Comparison of ENCODE assay signal across 25 cellular contexts in genomic region chr5:149816661-149817060, GRCh38.
DNase-seq lines count a peak whose midpoint lies in the region; ATAC-seq, FAIRE-seq and TF ChIP-seq lines count a peak whose summit lies in the region.
"Had no signal": no experiment of that assay in that cellular context is flagged by ENCODE, and none has a peak within 500 bp of the region (broad histone marks: within the 10 kb centered on the region; RNA-seq: fewer than 3 reads in every experiment).

No MANE protein-coding gene starts in this region.

- no peaks in the 10 kb centered on the region for H3K9me3 ChIP-seq in breast epithelium
- H3K9me3 ChIP-seq in SJCRH30 (replicated peaks), result no peaks in the 10 kb centered on the region
- H3K9me3 ChIP-seq in kidney (ENCODE audit: control insufficient read depth in 1 of 2, low read length in 2 of 2), result no peaks in the 10 kb centered on the region
- H3K9me3 ChIP-seq: A549, BE2C, HAP-1 had no signal

- BruUV-seq in MCF 10A (replicated peaks; lab: Mats Ljungman, UMichigan), result no TSS peak

- H3K27me3 ChIP-seq in breast epithelium (no peaks in the 10 kb centered on the region), SJCRH30 (no peaks in the 10 kb centered on the region)
- H3K27me3 ChIP-seq: BE2C; BLaER1 treated with 17β-estradiol and CSF1 and Interleukin-3, amounts not matched to agents 10 nM and 100 nM had no signal

- TF ChIP-seq POLR2A in breast epithelium (IDR thresholded peaks at IDR 0.05) (no peak), lower leg skin (IDR thresholded peaks at IDR 0.05) (no peak)

- H3K4me1 Mint-ChIP-seq in MCF 10A (ENCODE audit: insufficient read depth, unreplicated experiment), result no peaks in the 10 kb centered on the region
- H3K4me1 Mint-ChIP-seq in stimulated activated effector memory CD8-positive, alpha-beta T cell treated with anti-CD3 and anti-CD28 coated beads, Interleukin-12 subunit alpha, Interleukin-12 subunit beta, amount 100 ng/mL, for 72 hours, result no peaks in the 10 kb centered on the region
- H3K4me1 Mint-ChIP-seq: CD8-positive, alpha-beta memory T cell had no signal

- peaks cover 6% of the 10 kb centered on the region for H3K36me3 Mint-ChIP-seq in MCF 10A (ENCODE audit: insufficient read depth, unreplicated experiment)
- no peaks in the 10 kb centered on the region for H3K36me3 Mint-ChIP-seq in stimulated activated effector memory CD8-positive, alpha-beta T cell treated with anti-CD3 and anti-CD28 coated beads, Interleukin-12 subunit alpha, Interleukin-12 subunit beta, amount 100 ng/mL, for 72 hours
- H3K36me3 Mint-ChIP-seq: CD8-positive, alpha-beta memory T cell had no signal

- intact Hi-C loops in MCF 10A (cut with micrococcal nuclease), result no loop called here
- intact Hi-C loops in breast epithelium (cut with DNase I; ENCODE audit: low total_unique reads), result no loop called here
- intact Hi-C loops in kidney (cut with DNase I), result no loop called here
- intact Hi-C loops in lower leg skin (cut with DNase I; ENCODE audit: low total_unique reads), result no loop called here

- no peaks in the 10 kb centered on the region for H3K9me3 Mint-ChIP-seq in MCF 10A (ENCODE audit: unreplicated experiment)
- H3K9me3 Mint-ChIP-seq in stimulated activated effector memory CD8-positive, alpha-beta T cell treated with anti-CD3 and anti-CD28 coated beads, Interleukin-12 subunit alpha, Interleukin-12 subunit beta, amount 100 ng/mL, for 72 hours, result no peaks in the 10 kb centered on the region
- H3K9me3 Mint-ChIP-seq: CD14-positive monocyte; CD4-positive, alpha-beta T cell; CD8-positive, alpha-beta memory T cell; HFFc6 had no signal

- POLR2A ChIA-PET in MCF 10A (lab: Yijun Ruan, JAX), result interaction anchor here (2.2 to 2.5 kb wide), 2 partner anchors 11 to 85 kb away, joined by 6 to 8 read pairs; no protein-coding TSS in a partner anchor

- ATAC-seq in stimulated activated effector memory CD8-positive, alpha-beta T cell treated with anti-CD3 and anti-CD28 coated beads, Interleukin-12 subunit alpha, Interleukin-12 subunit beta, amount 100 ng/mL, for 72 hours, result no peak
- ATAC-seq in left lobe of liver, result no peak
- ATAC-seq: A549 had no signal

- H3K4me3 ChIP-seq in breast epithelium (no peak overlapping the region), SJCRH30 (no peak overlapping the region), kidney (ENCODE audit: low read length in 2 of 2) (no peak overlapping the region), lower leg skin (ENCODE audit: low read depth, poor library complexity, severe bottlenecking) (no peak overlapping the region)
- H3K4me3 ChIP-seq: A549; BLaER1 treated with 17β-estradiol and CSF1 and Interleukin-3, amounts not matched to agents 10 nM and 100 nM; HAP-1 had no signal

- no peak overlapping the region for H3K9ac ChIP-seq in kidney (ENCODE audit: low read length in 2 of 2)
- H3K9ac ChIP-seq: BLaER1 treated with 17β-estradiol and CSF1 and Interleukin-3, amounts not matched to agents 10 nM and 100 nM had no signal

- H3K4me3 Mint-ChIP-seq in MCF 10A (ENCODE audit: unreplicated experiment), result no peak overlapping the region
- H3K4me3 Mint-ChIP-seq in stimulated activated effector memory CD8-positive, alpha-beta T cell treated with anti-CD3 and anti-CD28 coated beads, Interleukin-12 subunit alpha, Interleukin-12 subunit beta, amount 100 ng/mL, for 72 hours, result no peak overlapping the region
- H3K4me3 Mint-ChIP-seq: CD14-positive monocyte; CD4-positive, alpha-beta T cell; CD8-positive, alpha-beta memory T cell; HFFc6 had no signal

- CTCF ChIA-PET in MCF 10A (lab: Yijun Ruan, JAX), result interaction anchor here (0.5 to 6.8 kb wide), 10 partner anchors 12 to 550 kb away, joined by 3 to 48 read pairs (median 5); no protein-coding TSS in a partner anchor

- WGBS in lower leg skin, 2 donors, result 55 to 89% methylated on average over 2 of the region's 2 CpGs

- H3K36me3 ChIP-seq in breast epithelium (no peaks in the 10 kb centered on the region), SJCRH30 (no peaks in the 10 kb centered on the region), kidney (ENCODE audit: control insufficient read depth in 1 of 2, insufficient read depth in 2 of 2, low read length in 2 of 2) (no peaks in the 10 kb centered on the region)

- H3K27ac ChIP-seq in breast epithelium (no peak overlapping the region), SJCRH30 (0 out of 2 replicates have a peak overlapping the region, but pooled peaks have one; percentile 24), kidney (ENCODE audit: low read depth in 2 of 2, low read length in 2 of 2) (no peak overlapping the region)
- H3K27ac ChIP-seq: A549 had no signal

- FAIRE-seq in kidney (lab: Jason Lieb, UNC), result no peak
- FAIRE-seq: A549, D721Med, GM12892, H54 had no signal

- H3K4me1 ChIP-seq in breast epithelium (no peaks in the 10 kb centered on the region), SJCRH30 (peaks cover 9% of the 10 kb centered on the region), kidney (ENCODE audit: control insufficient read depth in 1 of 2, insufficient read depth in 1 of 2, low read depth in 1 of 2, low read length in 2 of 2) (peaks cover 3% of the 10 kb centered on the region in 2 donors)
- H3K4me1 ChIP-seq: A549, BE2C, HAP-1 had no signal

- H3K27ac Mint-ChIP-seq in MCF 10A (ENCODE audit: low read depth, unreplicated experiment), result peak overlapping the region; percentile 62
- peak overlapping the region; percentile 5 for H3K27ac Mint-ChIP-seq in stimulated activated effector memory CD8-positive, alpha-beta T cell treated with anti-CD3 and anti-CD28 coated beads, Interleukin-12 subunit alpha, Interleukin-12 subunit beta, amount 100 ng/mL, for 72 hours
- H3K27ac Mint-ChIP-seq: CD4-positive, alpha-beta T cell; HFFc6 had no signal

- TF ChIP-seq CTCF in MCF 10A (IDR thresholded peaks at IDR 0.05; ENCODE audit: unreplicated experiment), result no peak
- TF ChIP-seq CTCF in breast epithelium (IDR thresholded peaks at IDR 0.05), result no peak
- TF ChIP-seq CTCF in kidney (IDR thresholded peaks at IDR 0.05; ENCODE audit: borderline replicate concordance, extremely low read depth, insufficient read depth), result no peak
- TF ChIP-seq CTCF in lower leg skin (IDR thresholded peaks at IDR 0.05), result no peak

- no peaks in the 10 kb centered on the region for H3K27me3 Mint-ChIP-seq in MCF 10A (ENCODE audit: insufficient read depth, unreplicated experiment)
- H3K27me3 Mint-ChIP-seq: CD4-positive, alpha-beta T cell; CD8-positive, alpha-beta memory T cell had no signal

- DNase-seq in MCF 10A (ENCODE audit: unreplicated experiment) (no peak), breast epithelium (ENCODE audit: low spot score in 2 of 2) (no peak), SJCRH30 (peak; percentile 55 to 77), kidney (peak; percentile 8), left lobe of liver (ENCODE audit: low spot score) (no peak), lower leg skin (ENCODE audit: low spot score in 2 of 2) (no peak)
- DNase-seq in stimulated activated effector memory CD8-positive, alpha-beta T cell treated with anti-CD3 and anti-CD28 coated beads, Interleukin-12 subunit alpha, Interleukin-12 subunit beta, amount 100 ng/mL, for 72 hours (ENCODE audit: low spot score in 2 of 2), result no peak
- DNase-seq: 8988T; ACHN; AML-193; BE2C; CD4-positive, alpha-beta T cell; CD8-positive, alpha-beta memory T cell; DMS 273 treated with DMSO at 0.1 percent for 48 hours; DMS79; GF-D8; GOT3; HFFc6 had no signal

Comparison
In these comparisons a context has a peak if more than half of its experiments do, and no peak if none do; other contexts are left out.
1. DNase-seq: peak in SJCRH30 (2 of 2) and kidney (single experiment); none in MCF 10A (single experiment), breast epithelium (0 of 2), stimulated activated effector memory CD8-positive, alpha-beta T cell treated with anti-CD3 and anti-CD28 coated beads, Interleukin-12 subunit alpha, Interleukin-12 subunit beta, amount 100 ng/mL, for 72 hours (0 of 2), left lobe of liver (single experiment) and lower leg skin (0 of 2).